ENCODE assay signal across 10 cellular contexts in the genomic region with DNA sequence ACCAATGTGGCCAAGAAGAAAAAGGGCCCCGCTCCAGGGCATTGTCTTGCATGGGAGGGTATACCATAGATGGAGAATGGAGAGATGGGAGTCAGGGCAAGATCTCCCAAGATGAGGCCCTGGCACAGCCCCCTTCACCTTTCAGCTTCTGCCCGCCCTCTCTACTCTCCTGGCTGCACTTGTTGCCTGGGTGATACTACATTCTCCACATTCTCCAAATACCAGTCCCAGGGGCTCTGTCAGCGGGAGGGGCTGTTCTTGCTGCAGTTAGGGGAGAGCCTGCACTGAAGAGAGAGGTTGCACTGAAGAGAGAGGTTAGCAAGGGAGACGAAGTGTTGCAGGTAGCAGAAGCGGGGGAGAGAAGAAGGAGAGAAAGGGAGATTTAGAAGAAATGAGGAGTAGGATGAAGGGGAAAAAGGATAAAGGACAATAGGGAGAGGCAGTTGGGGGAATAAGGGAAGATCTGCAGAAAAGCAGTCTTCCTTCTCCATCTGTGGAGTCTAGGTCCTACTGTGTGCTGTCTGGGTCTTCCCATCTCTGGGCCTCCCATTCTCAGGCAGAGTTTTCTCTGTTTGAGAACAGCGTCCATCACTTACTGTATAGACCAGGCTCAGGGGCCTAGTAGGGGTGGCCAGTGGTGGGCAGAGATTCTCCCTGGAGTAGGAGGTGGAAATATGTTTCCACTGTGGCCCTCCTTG. TPM values are rescaled to one million over a fixed set of nuclear protein-coding genes. Genes with fewer than 3 reads are reported as not detected.
DNase-seq lines count a peak whose midpoint lies in the region; ATAC-seq lines count a peak whose summit lies in the region.
"Had no signal": no experiment of that assay in that cellular context is flagged by ENCODE, and none has a peak within 500 bp of the region (broad histone marks: within the 10 kb centered on the region; RNA-seq: fewer than 3 reads in every experiment).

No MANE protein-coding gene starts in this region.

- CTCF ChIA-PET in activated naive CD4-positive, alpha-beta T cell treated with anti-CD3 and anti-CD28 coated beads for 36 hours (lab: Charles Lee), result interaction anchor here (7.3 kb wide), 1 partner anchor 22 kb away, joined by 106 read pairs; no protein-coding TSS in a partner anchor

- H3K36me3 Mint-ChIP-seq in activated T-cell treated with anti-CD3 and anti-CD28 coated beads, Interleukin-2, amount 50 U/mL, for 4 hours (ENCODE audit: insufficient read depth), result peaks cover 1% of the 10 kb centered on the region
- H3K36me3 Mint-ChIP-seq in activated naive CD4-positive, alpha-beta T cell treated with anti-CD3 and anti-CD28 coated beads for 36 hours (ENCODE audit: low read depth), result no peaks in the 10 kb centered on the region
- H3K36me3 Mint-ChIP-seq: activated naive CD4-positive, alpha-beta T cell treated with anti-CD3 and anti-CD28 coated beads, Interleukin-2, amount 10 ng/mL, durations not matched to agents 7 days and 5 days had no signal

- H3K4me3 Mint-ChIP-seq in activated T-cell treated with anti-CD3 and anti-CD28 coated beads, Interleukin-2, amount 50 U/mL, for 4 hours, result no peak overlapping the region
- H3K4me3 Mint-ChIP-seq in activated naive CD4-positive, alpha-beta T cell treated with anti-CD3 and anti-CD28 coated beads for 36 hours, result no peak overlapping the region
- H3K4me3 Mint-ChIP-seq: activated naive CD4-positive, alpha-beta T cell treated with anti-CD3 and anti-CD28 coated beads, Interleukin-2, amount 10 ng/mL, durations not matched to agents 7 days and 5 days had no signal

- peaks cover 8% of the 10 kb centered on the region for H3K4me1 Mint-ChIP-seq in activated T-cell treated with anti-CD3 and anti-CD28 coated beads, Interleukin-2, amount 50 U/mL, for 4 hours (ENCODE audit: low read depth)
- H3K4me1 Mint-ChIP-seq in activated naive CD4-positive, alpha-beta T cell treated with anti-CD3 and anti-CD28 coated beads for 36 hours (ENCODE audit: low read depth), result peaks cover 7% of the 10 kb centered on the region

- DNase-seq in left cardiac atrium (peak; percentile 15), Right ventricle myocardium superior (no peak), mesenteric fat pad (ENCODE audit: low spot score) (peak; percentile 65), pons (ENCODE audit: low spot score) (no peak)
- DNase-seq in activated CD4-positive, alpha-beta T cell treated with anti-CD3 and anti-CD28 coated beads for 4 hours, result no peak
- DNase-seq in activated T-cell treated with anti-CD3 and anti-CD28 coated beads, Interleukin-2, amount 50 U/mL, for 4 hours, result no peak
- no peak for DNase-seq in activated naive CD4-positive, alpha-beta T cell treated with anti-CD3 and anti-CD28 coated beads for 36 hours
- DNase-seq: activated naive CD4-positive, alpha-beta T cell treated with anti-CD3 and anti-CD28 coated beads, Interleukin-2, amount 10 ng/mL, durations not matched to agents 7 days and 5 days; NCI-H2029 had no signal

- no peak overlapping the region for H3K27ac Mint-ChIP-seq in activated naive CD4-positive, alpha-beta T cell treated with anti-CD3 and anti-CD28 coated beads for 36 hours
- H3K27ac Mint-ChIP-seq: activated naive CD4-positive, alpha-beta T cell treated with anti-CD3 and anti-CD28 coated beads, Interleukin-2, amount 10 ng/mL, durations not matched to agents 7 days and 5 days had no signal

- peaks cover 13% of the 10 kb centered on the region for H3K27me3 Mint-ChIP-seq in activated T-cell treated with anti-CD3 and anti-CD28 coated beads, Interleukin-2, amount 50 U/mL, for 4 hours (ENCODE audit: low read depth)
- H3K27me3 Mint-ChIP-seq in activated naive CD4-positive, alpha-beta T cell treated with anti-CD3 and anti-CD28 coated beads for 36 hours (ENCODE audit: low read depth), result peaks cover 2% of the 10 kb centered on the region

- no peaks in the 10 kb centered on the region for H3K9me3 Mint-ChIP-seq in activated T-cell treated with anti-CD3 and anti-CD28 coated beads, Interleukin-2, amount 50 U/mL, for 4 hours
- no peaks in the 10 kb centered on the region for H3K9me3 Mint-ChIP-seq in activated naive CD4-positive, alpha-beta T cell treated with anti-CD3 and anti-CD28 coated beads for 36 hours
- H3K9me3 Mint-ChIP-seq: activated naive CD4-positive, alpha-beta T cell treated with anti-CD3 and anti-CD28 coated beads, Interleukin-2, amount 10 ng/mL, durations not matched to agents 7 days and 5 days had no signal

- ATAC-seq in left cardiac atrium (no peak), Right ventricle myocardium superior (ENCODE audit: poor library complexity) (no peak)
- ATAC-seq in activated T-cell treated with anti-CD3 and anti-CD28 coated beads, Interleukin-2, amount 50 U/mL, for 4 hours, result no peak

- peak overlapping the region; percentile 20 for H3K27ac ChIP-seq in cingulate gyrus (ENCODE audit: low read depth, low read length)

- intact Hi-C loops in left cardiac atrium (cut with DNase I) (no loop called here), Right ventricle myocardium superior (cut with DNase I) (no loop called here)
- intact Hi-C loops in activated naive CD4-positive, alpha-beta T cell treated with anti-CD3 and anti-CD28 coated beads for 36 hours (cut with micrococcal nuclease), result no loop called here

RNA-seq across cellular contexts. Expression of a gene that starts 8.0 kb away (rescaled TPM):
- 100 to 1,000 TPM; 108 to 159 TPM for total RNA-seq in left cardiac atrium
- 102 TPM for total RNA-seq in Right ventricle myocardium superior
- 562 TPM for total RNA-seq in mesenteric fat pad
- total RNA-seq in activated T-cell treated with anti-CD3 and anti-CD28 coated beads, Interleukin-2, amount 50 U/mL, for 4 hours, result 1 to 10 TPM in 2 of 3 donors, under 1 TPM in 1; 0.90 to 1.9 (median 1.3) TPM
- 1 to 10 TPM; 2.0 TPM for total RNA-seq in activated naive CD4-positive, alpha-beta T cell treated with anti-CD3 and anti-CD28 coated beads for 36 hours

RNA-seq across cellular contexts. Expression of a gene that starts 43.2 kb away (rescaled TPM):
- total RNA-seq in left cardiac atrium (100 to 1,000 TPM in 1 of 2 donors, 10 to 100 TPM in 1; 98.2 to 129 TPM), Right ventricle myocardium superior (80.7 TPM), mesenteric fat pad (176 TPM)
- total RNA-seq in activated T-cell treated with anti-CD3 and anti-CD28 coated beads, Interleukin-2, amount 50 U/mL, for 4 hours, result 100 to 1,000 TPM; 180 to 190 (median 183) TPM
- total RNA-seq in activated naive CD4-positive, alpha-beta T cell treated with anti-CD3 and anti-CD28 coated beads for 36 hours, result 100 to 1,000 TPM; 159 to 174 TPM

RNA-seq across cellular contexts. Expression of a gene that starts 49.7 kb away (rescaled TPM):
- total RNA-seq in left cardiac atrium, result 10 to 100 TPM; 13.4 to 18.8 TPM
- total RNA-seq in Right ventricle myocardium superior, result 23.2 TPM
- 11.4 TPM for total RNA-seq in mesenteric fat pad
- total RNA-seq in activated T-cell treated with anti-CD3 and anti-CD28 coated beads, Interleukin-2, amount 50 U/mL, for 4 hours, result 10 to 100 TPM; 22.5 to 29.7 (median 23.2) TPM
- total RNA-seq in activated naive CD4-positive, alpha-beta T cell treated with anti-CD3 and anti-CD28 coated beads for 36 hours, result 10 to 100 TPM; 18.1 to 20.0 TPM

Comparison
In these comparisons a context has a peak if more than half of its experiments do, and no peak if none do; other contexts are left out.
1. DNase-seq: peak in left cardiac atrium (single experiment) and mesenteric fat pad (single experiment); none in Right ventricle myocardium superior (single experiment), activated CD4-positive, alpha-beta T cell treated with anti-CD3 and anti-CD28 coated beads for 4 hours (0 of 2), activated T-cell treated with anti-CD3 and anti-CD28 coated beads, Interleukin-2, amount 50 U/mL, for 4 hours (single experiment), pons (single experiment) and activated naive CD4-positive, alpha-beta T cell treated with anti-CD3 and anti-CD28 coated beads for 36 hours (single experiment).
2. RNA of a gene that starts 8.0 kb away (total RNA-seq): 562 TPM in mesenteric fat pad (single experiment), 108 to 159 TPM in left cardiac atrium and 102 TPM in Right ventricle myocardium superior (single experiment); 2.0 TPM in activated naive CD4-positive, alpha-beta T cell treated with anti-CD3 and anti-CD28 coated beads for 36 hours and 0.90 to 1.9 TPM in activated T-cell treated with anti-CD3 and anti-CD28 coated beads, Interleukin-2, amount 50 U/mL, for 4 hours; every median in the first group is over 10 times any median in the second.